ENCODE assay signal across 8 cellular contexts in genomic region chr16:2032285-2033056, GRCh38. TPM values are rescaled to one million over a fixed set of nuclear protein-coding genes. Genes with fewer than 3 reads are reported as not detected.
DNase-seq lines count a peak whose midpoint lies in the region; ATAC-seq, FAIRE-seq and TF ChIP-seq lines count a peak whose summit lies in the region.
"Had no signal": no experiment of that assay in that cellular context is flagged by ENCODE, and none has a peak within 500 bp of the region (broad histone marks: within the 10 kb centered on the region; RNA-seq: fewer than 3 reads in every experiment).

No MANE protein-coding gene starts in this region.

- H3K79me2 ChIP-seq in endothelial cell of umbilical vein (ENCODE audit: control insufficient read depth, insufficient read depth, low read length): peaks cover 24% of the 10 kb centered on the region

- no peaks in the 10 kb centered on the region for H3K27me3 ChIP-seq in endothelial cell of umbilical vein (ENCODE audit: control insufficient read depth in 2 of 2, insufficient read depth in 2 of 2, low read length in 2 of 2)
- no peaks in the 10 kb centered on the region for H3K27me3 ChIP-seq in ovary

- H3K9me1 ChIP-seq in endothelial cell of umbilical vein (replicated peaks; ENCODE audit: control insufficient read depth, extremely low read depth, insufficient read depth, low read length): no peaks in the 10 kb centered on the region

- no TSS peak for BruUV-seq in endothelial cell of umbilical vein (replicated peaks; lab: Mats Ljungman, UMichigan)

- H3K4me3 ChIP-seq in endothelial cell of umbilical vein (replicated peaks in 1 of 3; ENCODE audit: insufficient read depth in 1 of 3, low read depth in 1 of 3, low read length in 3 of 3) (no peak overlapping the region), ovary (peak overlapping the region; percentile 17)

- H3K9me3 ChIP-seq in endothelial cell of umbilical vein (replicated peaks; ENCODE audit: control insufficient read depth, insufficient read depth, low read length): no peaks in the 10 kb centered on the region
- H3K9me3 ChIP-seq in ovary: no peaks in the 10 kb centered on the region

- CTCF ChIA-PET in endothelial cell of umbilical vein (lab: Charles Lee): interaction anchor here (0.8 to 3.6 kb wide), 5 partner anchors 9 to 108 kb away, joined by 4 to 21 read pairs (median 12); partner anchors contain the start of genes NTHL1 and TSC2

- TF ChIP-seq POLR2A in endothelial cell of umbilical vein (IDR thresholded peaks at IDR 0.05; ENCODE audit: low read depth, low read length): no peak
- TF ChIP-seq POLR2A in ovary (IDR thresholded peaks at IDR 0.05): no peak

- H3K27ac ChIP-seq in endothelial cell of umbilical vein (ENCODE audit: insufficient read depth, low read depth, low read length) (peak overlapping the region; percentile 77), ovary (peak overlapping the region; percentile 74 to 82)

- intact Hi-C loops in endothelial cell of umbilical vein (cut with micrococcal nuclease) (loop anchor here (1.0 kb wide), 1 partner anchor 15 kb away; the partner anchor contains the start of genes NTHL1 and TSC2), ovary (cut with DNase I) (no loop called here)

- TF ChIP-seq CTCF in GM20000 (IDR thresholded peaks at IDR 0.05; ENCODE audit: extremely low read depth, missing control alignments): no peak
- no peak for TF ChIP-seq CTCF in endothelial cell of umbilical vein (IDR thresholded peaks at IDR 0.05; ENCODE audit: extremely low read depth in 1 of 2, insufficient read depth in 1 of 2, low read depth in 1 of 2, low read length in 2 of 2)
- TF ChIP-seq CTCF in ovary (IDR thresholded peaks at IDR 0.05): no peak

- H3K4me1 ChIP-seq in endothelial cell of umbilical vein (ENCODE audit: control insufficient read depth, extremely low read depth, insufficient read depth, low read length) (peaks cover 58% of the 10 kb centered on the region), ovary (ENCODE audit: insufficient read depth) (peaks cover 49% of the 10 kb centered on the region)

- 74 to 80% (median 76%) methylated on average over 14 to 15 of the region's 15 CpGs for WGBS in ovary, 3 donors

- H3K9ac ChIP-seq in endothelial cell of umbilical vein (replicated peaks; ENCODE audit: extremely low read depth, insufficient read depth, low read length): no peak overlapping the region

- peak; percentile 40 for FAIRE-seq in endothelial cell of umbilical vein (lab: Jason Lieb, UNC)
- FAIRE-seq: G401.6 had no signal

- H3K36me3 ChIP-seq in endothelial cell of umbilical vein (ENCODE audit: control insufficient read depth in 2 of 2, extremely low read depth in 1 of 2, insufficient read depth in 2 of 2, low read length in 2 of 2) (peaks cover 0 to 4% of the 10 kb centered on the region in 2 experiments), ovary (no peaks in the 10 kb centered on the region)

- no peak for TF ChIP-seq EP300 in ovary (IDR thresholded peaks at IDR 0.05)

- POLR2A ChIA-PET in endothelial cell of umbilical vein (lab: Charles Lee): interaction anchor here (0.6 to 1.2 kb wide), 2 partner anchors 123 to 505 kb away, joined by 4 read pairs; partner anchors contain the start of genes PDPK1 and TRAF7

- no peak overlapping the region for H2AFZ ChIP-seq in endothelial cell of umbilical vein (ENCODE audit: low read depth, low read length)

- H4K20me1 ChIP-seq in endothelial cell of umbilical vein (replicated peaks; ENCODE audit: control insufficient read depth, extremely low read depth, insufficient read depth, low read length): no peaks in the 10 kb centered on the region

- ATAC-seq in HG02642 (IDR thresholded peaks at IDR 0.05; ENCODE audit: poor library complexity, unreplicated experiment): no peak

- dilution Hi-C loops in endothelial cell of umbilical vein (cut with MboI; ENCODE audit: extremely low pct_ligation_motif_present, low sequenced_read_pairs): loop anchor here (25.0 kb wide), 1 partner anchor 130 kb away; the partner anchor contains the start of gene TRAF7

- peak; percentile 62 for DNase-seq in GM20000 (ENCODE audit: low spot score)
- DNase-seq in endothelial cell of umbilical vein (ENCODE audit: low read depth, low spot score): no peak
- DNase-seq in ovary: no peak
- no peak for DNase-seq in stimulated activated CD4-positive, alpha-beta T cell treated with anti-CD3 and anti-CD28 coated beads, Interleukin-4, amount 100 ng/mL, for 1 hour
- DNase-seq in DMS153 treated with DMSO at 0.1 percent for 48 hours (lab: John Stamatoyannopoulos, UW; ENCODE audit: unreplicated experiment): no peak
- DNase-seq: activated naive CD4-positive, alpha-beta T cell treated with anti-CD3 and anti-CD28 coated beads, Interleukin-2, amount 50 U/mL, for 16 hours had no signal

- H3K4me2 ChIP-seq in endothelial cell of umbilical vein (ENCODE audit: insufficient read depth, low read length): peak overlapping the region; percentile 9

TF ChIP-seq in endothelial cell of umbilical vein, 7 proteins besides CTCF, POLR2A, EP300 and RAD21 (continues in another document):
- TF ChIP-seq POLR2AphosphoS5 (IDR thresholded peaks at IDR 0.05; ENCODE audit: insufficient read depth, low read depth, low read length) (no peak), FOS (IDR thresholded peaks at IDR 0.05; ENCODE audit: borderline replicate concordance, insufficient read depth, low read length) (no peak), GATA2 (IDR thresholded peaks at IDR 0.05; ENCODE audit: insufficient read depth, insufficient read length, low read depth, low read length) (no peak), JUN (IDR thresholded peaks at IDR 0.05; ENCODE audit: borderline replicate concordance, insufficient read depth, insufficient read length, low read depth) (no peak), EZH2 (IDR thresholded peaks at IDR 0.05; ENCODE audit: borderline replicate concordance, low read depth, low read length, severe bottlenecking) (no peak), MYC (IDR thresholded peaks at IDR 0.05; ENCODE audit: low read depth, low read length) (no peak)

RNA-seq across cellular contexts. Expression of gene NHERF2, which starts 5.8 kb away (rescaled TPM):
- total RNA-seq in endothelial cell of umbilical vein (71.2 and 77.7 TPM in 2 replicates), ovary (100 to 1,000 TPM in 1 of 7 donors, 10 to 100 TPM in 6; 25.0 to 118 (median 78.7) TPM)
- polyA plus RNA-seq in endothelial cell of umbilical vein (65.2 and 84.5 TPM in 2 replicates), ovary (100 to 1,000 TPM in 1 of 2 donors, 1 to 10 TPM in 1; 6.3 to 101 TPM)
- polyA plus RNA-seq in endothelial cell of umbilical vein (2011; cell fraction: cytosol; rRNA removed): 58.9 and 90.9 TPM in 2 replicates
- polyA plus RNA-seq in endothelial cell of umbilical vein (2011; cell fraction: nucleus; rRNA removed): 39.6 and 43.1 TPM in 2 replicates
- 52.8 and 76.0 TPM in 2 replicates for polyA plus RNA-seq in endothelial cell of umbilical vein (2012)
- polyA minus RNA-seq in endothelial cell of umbilical vein: 15.6 and 18.8 TPM in 2 replicates
- 14.8 TPM for polyA minus RNA-seq in endothelial cell of umbilical vein (2011; cell fraction: cytosol; rRNA and poly(A)+ RNA removed)
- 5.5 and 15.8 TPM in 2 replicates for polyA minus RNA-seq in endothelial cell of umbilical vein (2011; cell fraction: nucleus; rRNA and poly(A)+ RNA removed)

RNA-seq across cellular contexts. Expression of gene NPW, which starts 12.9 kb away (rescaled TPM):
- total RNA-seq in endothelial cell of umbilical vein: 3.3 and 3.9 TPM in 2 replicates
- polyA plus RNA-seq in endothelial cell of umbilical vein: 0.84 and 1.8 TPM in 2 replicates
- 0.52 and 1.2 TPM in 2 replicates for polyA plus RNA-seq in endothelial cell of umbilical vein (2011; cell fraction: cytosol; rRNA removed)
- 0.25 and 0.93 TPM in 2 replicates for polyA plus RNA-seq in endothelial cell of umbilical vein (2011; cell fraction: nucleus; rRNA removed)
- 1.4 and 6.4 TPM in 2 replicates for polyA plus RNA-seq in endothelial cell of umbilical vein (2012)
- not detected in 2 replicates for polyA minus RNA-seq in endothelial cell of umbilical vein
- 2.8 TPM for polyA minus RNA-seq in endothelial cell of umbilical vein (2011; cell fraction: cytosol; rRNA and poly(A)+ RNA removed)
- not detected in 2 replicates for polyA minus RNA-seq in endothelial cell of umbilical vein (2011; cell fraction: nucleus; rRNA and poly(A)+ RNA removed)
- 1 to 10 TPM in 1 of 7 donors, under 1 TPM in 2, not detected in 4; 0.46 to 1.1 (median 0.78) TPM for total RNA-seq in ovary
- under 1 TPM in 1 of 2 donors, not detected in 1; 0.17 TPM for polyA plus RNA-seq in ovary

RNA-seq across cellular contexts. Expression of gene NTHL1, which starts 15.2 kb away (rescaled TPM):
- total RNA-seq in endothelial cell of umbilical vein (35.3 and 39.8 TPM in 2 replicates), ovary (10 to 100 TPM; 17.1 to 38.1 (median 23.9) TPM)
- polyA plus RNA-seq in endothelial cell of umbilical vein (65.8 and 77.9 TPM in 2 replicates), ovary (10 to 100 TPM in 1 of 2 donors, 1 to 10 TPM in 1; 1.9 to 27.3 TPM)
- polyA plus RNA-seq in endothelial cell of umbilical vein (2011; cell fraction: cytosol; rRNA removed): 37.7 and 43.7 TPM in 2 replicates
- 25.9 and 27.0 TPM in 2 replicates for polyA plus RNA-seq in endothelial cell of umbilical vein (2011; cell fraction: nucleus; rRNA removed)
- polyA plus RNA-seq in endothelial cell of umbilical vein (2012): 23.6 and 24.8 TPM in 2 replicates
- polyA minus RNA-seq in endothelial cell of umbilical vein: 12.8 and 14.7 TPM in 2 replicates
- polyA minus RNA-seq in endothelial cell of umbilical vein (2011; cell fraction: cytosol; rRNA and poly(A)+ RNA removed): 38.5 TPM
- 3.6 and 5.4 TPM in 2 replicates for polyA minus RNA-seq in endothelial cell of umbilical vein (2011; cell fraction: nucleus; rRNA and poly(A)+ RNA removed)

RNA-seq across cellular contexts. Expression of gene TSC2, which starts 15.3 kb away (rescaled TPM):
- 144 TPM in 2 replicates for total RNA-seq in endothelial cell of umbilical vein
- 87.9 and 116 TPM in 2 replicates for polyA plus RNA-seq in endothelial cell of umbilical vein
- 57.9 and 64.6 TPM in 2 replicates for polyA plus RNA-seq in endothelial cell of umbilical vein (2011; cell fraction: cytosol; rRNA removed)
- polyA plus RNA-seq in endothelial cell of umbilical vein (2011; cell fraction: nucleus; rRNA removed): 290 and 403 TPM in 2 replicates
- polyA plus RNA-seq in endothelial cell of umbilical vein (2012): 86.6 and 96.4 TPM in 2 replicates
- polyA minus RNA-seq in endothelial cell of umbilical vein: 130 and 144 TPM in 2 replicates
- polyA minus RNA-seq in endothelial cell of umbilical vein (2011; cell fraction: cytosol; rRNA and poly(A)+ RNA removed): 50.8 TPM
- 109 and 176 TPM in 2 replicates for polyA minus RNA-seq in endothelial cell of umbilical vein (2011; cell fraction: nucleus; rRNA and poly(A)+ RNA removed)
- total RNA-seq in ovary: 100 to 1,000 TPM in 4 of 7 donors, 10 to 100 TPM in 3; 47.0 to 150 (median 131) TPM
- polyA plus RNA-seq in ovary: 10 to 100 TPM; 51.7 to 72.1 TPM

RNA-seq across cellular contexts. Expression of gene ZNF598, which starts 22.9 kb away (rescaled TPM):
- total RNA-seq in endothelial cell of umbilical vein: 60.5 and 67.0 TPM in 2 replicates
- 43.3 TPM in 2 replicates for polyA plus RNA-seq in endothelial cell of umbilical vein
- polyA plus RNA-seq in endothelial cell of umbilical vein (2011; cell fraction: cytosol; rRNA removed): 32.2 and 43.0 TPM in 2 replicates
- polyA plus RNA-seq in endothelial cell of umbilical vein (2011; cell fraction: nucleus; rRNA removed): 96.3 and 100.0 TPM in 2 replicates
- 25.3 and 32.2 TPM in 2 replicates for polyA plus RNA-seq in endothelial cell of umbilical vein (2012)
- polyA minus RNA-seq in endothelial cell of umbilical vein: 14.8 and 20.7 TPM in 2 replicates
- 70.3 TPM for polyA minus RNA-seq in endothelial cell of umbilical vein (2011; cell fraction: cytosol; rRNA and poly(A)+ RNA removed)
- polyA minus RNA-seq in endothelial cell of umbilical vein (2011; cell fraction: nucleus; rRNA and poly(A)+ RNA removed): 13.4 and 28.0 TPM in 2 replicates
- 10 to 100 TPM; 25.8 to 44.5 (median 30.3) TPM for total RNA-seq in ovary
- polyA plus RNA-seq in ovary: 10 to 100 TPM in 1 of 2 donors, under 1 TPM in 1; 0.95 to 26.7 TPM
